ENCODE assay signal across 8 cellular contexts in the genomic region with DNA sequence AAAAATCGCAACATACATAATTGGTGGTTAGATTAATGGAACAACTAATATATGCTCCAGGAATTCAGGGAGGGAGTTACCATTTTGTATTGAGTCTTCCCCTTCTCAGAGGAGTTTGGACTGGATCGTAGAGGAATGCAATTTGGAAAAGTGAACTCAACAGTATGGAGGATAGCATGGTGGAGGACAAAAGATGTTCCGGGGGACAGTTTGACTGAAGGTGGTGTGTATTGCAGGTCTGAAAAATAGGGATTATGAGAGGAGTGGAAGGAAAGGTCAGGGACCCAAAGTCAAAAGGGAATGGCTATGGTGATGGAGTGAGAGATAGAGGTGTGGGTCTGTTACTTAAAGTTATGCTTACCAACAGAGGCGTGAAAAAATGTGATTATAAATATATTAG. TPM values are rescaled to one million over a fixed set of nuclear protein-coding genes. Genes with fewer than 3 reads are reported as not detected.
A peak's percentile ranks its signal among the peaks of the same experiment; 100 is the strongest.
DNase-seq lines count a peak whose midpoint lies in the region; ATAC-seq and TF ChIP-seq lines count a peak whose summit lies in the region.

No MANE protein-coding gene starts in this region.

- BruUV-seq in IMR-90 (replicated peaks; lab: Mats Ljungman, UMichigan) = no TSS peak

- H3K27me3 ChIP-seq in IMR-90 (ENCODE audit: control insufficient read depth, insufficient read depth, low read length) = no peaks in the 10 kb centered on the region
- H3K27me3 ChIP-seq in body of pancreas = no peaks in the 10 kb centered on the region

- dilution Hi-C loops in IMR-90 (cut with HindIII; ENCODE audit: low sequenced_read_pairs, unreplicated experiment) = no loop called here

- H2BK120ac ChIP-seq in IMR-90 (ENCODE audit: low read depth, low read length) = peak overlapping the region; percentile 9; the same call in 1 of the 2 replicates

- peak overlapping the region; percentile 86 for H2BK5ac ChIP-seq in IMR-90 (ENCODE audit: low read depth, low read length, poor library complexity, severe bottlenecking)

- peak overlapping the region; percentile 36 for H3K18ac ChIP-seq in IMR-90 (ENCODE audit: low read depth, low read length)

- peak overlapping the region in 1 of 2 experiments; percentile 17; a peak in 1 of 4 replicates for H4K8ac ChIP-seq in IMR-90 (ENCODE audit: low read depth in 2 of 2, low read length in 2 of 2)

- H3K23ac ChIP-seq in IMR-90 (ENCODE audit: low read depth, low read length) = peak overlapping the region; percentile 46; the same call in 1 of the 2 replicates

- no peak overlapping the region for H2AFZ ChIP-seq in IMR-90 (replicated peaks; ENCODE audit: low read length, poor library complexity)

- POLR2A ChIA-PET in AG04449 (lab: Yijun Ruan, JAX) = interaction anchor here (1.1 kb wide), 1 partner anchor 15 kb away, joined by 3 read pairs; the partner anchor contains the start of genes BRIX1 and RAD1
- POLR2A ChIA-PET in IMR-90 (lab: Charles Lee; ENCODE audit: unreplicated experiment) = no interaction called here

- peak overlapping the region; percentile 96 for H3K27ac Mint-ChIP-seq in central memory CD8-positive, alpha-beta T cell (ENCODE audit: low read depth)

- no peaks in the 10 kb centered on the region for H3K9me3 ChIP-seq in IMR-90 (ENCODE audit: control insufficient read depth, insufficient read depth, low read length)
- no peaks in the 10 kb centered on the region for H3K9me3 ChIP-seq in body of pancreas

- H3K79me1 ChIP-seq in IMR-90 (ENCODE audit: low read depth in 1 of 2, low read length in 2 of 2) = peaks cover 10 to 45% of the 10 kb centered on the region in 2 experiments

- H3K4me1 Mint-ChIP-seq in central memory CD8-positive, alpha-beta T cell = peaks cover 33% of the 10 kb centered on the region

- H4K20me1 ChIP-seq in IMR-90 (ENCODE audit: insufficient read depth, low read length) = peaks cover 15% of the 10 kb centered on the region

- ATAC-seq in IMR-90 (ENCODE audit: low read depth) (no peak), omental fat pad (ENCODE audit: low FRiP score) (no peak), HG03378 (IDR thresholded peaks at IDR 0.05; ENCODE audit: unreplicated experiment) (no peak), body of pancreas (no peak)
- no peak for ATAC-seq in central memory CD8-positive, alpha-beta T cell (replicated peaks; ENCODE audit: extremely low read depth, poor library complexity, severe bottlenecking)

- H3K4me1 ChIP-seq in IMR-90 (ENCODE audit: control insufficient read depth, insufficient read depth, low read length) (peaks cover 5% of the 10 kb centered on the region; the same call in 1 of the 2 replicates), body of pancreas (peaks cover 23% of the 10 kb centered on the region)

- in situ Hi-C loops in IMR-90 (cut with MboI; ENCODE audit: low sequenced_read_pairs) = no loop called here

- H3K4me3 ChIP-seq in AG04449 (ENCODE audit: low read depth, low read length) (peak overlapping the region; percentile 91), IMR-90 (ENCODE audit: insufficient read depth, low read depth, low read length) (peak overlapping the region; percentile 98), body of pancreas (no peak overlapping the region)

- peaks cover 17% of the 10 kb centered on the region for H3K36me3 Mint-ChIP-seq in central memory CD8-positive, alpha-beta T cell (ENCODE audit: insufficient read depth)

- 90% methylated on average over 2 of the region's 4 CpGs; no CpG with 5 or more reads in 1 of the 2 experiments for WGBS in IMR-90 (ENCODE audit: extremely low coverage in 2 of 2, insufficient read length in 1 of 2), 2 experiments
- 55 to 57% methylated on average over 4 of the region's 4 CpGs for WGBS in body of pancreas, 2 donors

- no peak overlapping the region for H3K14ac ChIP-seq in IMR-90 (replicated peaks; ENCODE audit: low read depth, low read length)

- H2AK9ac ChIP-seq in IMR-90 (replicated peaks; ENCODE audit: low read depth, low read length, poor library complexity) = no peak overlapping the region

- no peak for TF ChIP-seq POLR2A in IMR-90 (IDR thresholded peaks at IDR 0.05; ENCODE audit: low read depth, low read length)
- no peak for TF ChIP-seq POLR2A in body of pancreas (IDR thresholded peaks at IDR 0.05)

- H3K4ac ChIP-seq in IMR-90 (ENCODE audit: low read depth, low read length) = peak overlapping the region; percentile 30; the same call in 1 of the 2 replicates

- H3K9ac ChIP-seq in IMR-90 (ENCODE audit: low read depth, low read length) = peak overlapping the region; percentile 71

- H3K36me3 ChIP-seq in IMR-90 (ENCODE audit: control insufficient read depth, insufficient read depth, low read length) (no peaks in the 10 kb centered on the region; the same call in none of the 2 replicates), body of pancreas (replicated peaks in 1 of 2; ENCODE audit: insufficient read depth in 1 of 2, low read depth in 2 of 2) (peaks cover 0 to 1% of the 10 kb centered on the region in 2 donors)

- peak overlapping the region; percentile 99 for H3K4me3 Mint-ChIP-seq in central memory CD8-positive, alpha-beta T cell

- no peaks in the 10 kb centered on the region for H3K27me3 Mint-ChIP-seq in central memory CD8-positive, alpha-beta T cell

- TF ChIP-seq CTCF in AG04449 (IDR thresholded peaks at IDR 0.05; ENCODE audit: insufficient read depth, low read length, missing control alignments) (no peak), IMR-90 (conservative IDR thresholded peaks at IDR 0.05; ENCODE audit: low read depth, low read length) (no peak), omental fat pad (IDR thresholded peaks at IDR 0.05) (no peak), body of pancreas (IDR thresholded peaks at IDR 0.05) (no peak)

- no peak overlapping the region for H2BK15ac ChIP-seq in IMR-90 (ENCODE audit: low read depth, low read length)

- no peak for DNase-seq in AG04449 (ENCODE audit: low read depth, low spot score)
- no peak for DNase-seq in IMR-90
- no peak for DNase-seq in central memory CD8-positive, alpha-beta T cell (ENCODE audit: low spot score in 2 of 2)
- peak; percentile 2 for DNase-seq in myocyte (ENCODE audit: low read depth)
- DNase-seq in omental fat pad (ENCODE audit: low spot score) = no peak
- no peak for DNase-seq in body of pancreas
- DNase-seq in ureter (ENCODE audit: low spot score) = no peak

- no peaks in the 10 kb centered on the region for H3K9me3 Mint-ChIP-seq in central memory CD8-positive, alpha-beta T cell

- no peak overlapping the region for H4K91ac ChIP-seq in IMR-90 (ENCODE audit: insufficient read depth, low read depth, low read length)

- TF ChIP-seq RAD21 in IMR-90 (IDR thresholded peaks at IDR 0.05; ENCODE audit: low read length) = no peak

- peaks cover 8% of the 10 kb centered on the region for H3K9me1 ChIP-seq in IMR-90 (ENCODE audit: insufficient read depth, low read length)

- H3K27ac ChIP-seq in IMR-90 (ENCODE audit: insufficient read depth, low read length) (peak overlapping the region; percentile 44; the same call in 1 of the 2 replicates), body of pancreas (peak overlapping the region in 2 of 4 donors; percentile 96)

- peak overlapping the region; percentile 87 for H3K4me2 ChIP-seq in IMR-90 (ENCODE audit: low read depth, low read length)

- no peak overlapping the region for H2AK5ac ChIP-seq in IMR-90 (ENCODE audit: low read depth, low read length)

- 0 out of 2 replicates have a peak overlapping the region, but pooled peaks have one; percentile 2 for H3K56ac ChIP-seq in IMR-90 (ENCODE audit: extremely low read depth, insufficient read depth, low read length)

- no peak overlapping the region for H2BK20ac ChIP-seq in IMR-90 (ENCODE audit: low read depth, low read length)

- intact Hi-C loops in IMR-90 (cut with micrococcal nuclease) (no loop called here), body of pancreas (cut with DNase I) (no loop called here)

- CTCF ChIA-PET in AG04449 (lab: Yijun Ruan, JAX) = interaction anchor here (1.0 to 2.5 kb wide), 3 partner anchors 14 to 445 kb away, joined by 3 to 15 read pairs (median 9); partner anchors contain the start of genes BRIX1 and RAD1
- CTCF ChIA-PET in IMR-90 (lab: Yijun Ruan, JAX) = no interaction called here

- no peak overlapping the region for H4K5ac ChIP-seq in IMR-90 (ENCODE audit: low read depth, low read length)

TF ChIP-seq in IMR-90, 13 proteins besides CTCF, POLR2A, EP300 and RAD21 (continues in another document):
- no peak for TF ChIP-seq SMC3 (IDR thresholded peaks at IDR 0.05; ENCODE audit: low read depth, low read length)
- TF ChIP-seq CEBPB (IDR thresholded peaks at IDR 0.05; ENCODE audit: low read depth, low read length) = no peak
- TF ChIP-seq, protein P1, sequence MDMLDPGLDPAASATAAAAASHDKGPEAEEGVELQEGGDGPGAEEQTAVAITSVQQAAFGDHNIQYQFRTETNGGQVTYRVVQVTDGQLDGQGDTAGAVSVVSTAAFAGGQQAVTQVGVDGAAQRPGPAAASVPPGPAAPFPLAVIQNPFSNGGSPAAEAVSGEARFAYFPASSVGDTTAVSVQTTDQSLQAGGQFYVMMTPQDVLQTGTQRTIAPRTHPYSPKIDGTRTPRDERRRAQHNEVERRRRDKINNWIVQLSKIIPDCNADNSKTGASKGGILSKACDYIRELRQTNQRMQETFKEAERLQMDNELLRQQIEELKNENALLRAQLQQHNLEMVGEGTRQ (IDR thresholded peaks at IDR 0.05; ENCODE audit: low read depth, low read length) = no peak
- no peak for TF ChIP-seq BHLHE40 (IDR thresholded peaks at IDR 0.05; ENCODE audit: low read depth, low read length)
- no peak for TF ChIP-seq RCOR1 (IDR thresholded peaks at IDR 0.05; ENCODE audit: insufficient replicate concordance, low read length)

RNA-seq across cellular contexts. Expression of gene DNAJC21, which starts 1.5 kb away (rescaled TPM):
- 8.8 and 27.2 TPM in 2 replicates for total RNA-seq in IMR-90 (2012; rRNA removed)
- polyA plus RNA-seq in IMR-90 (2012; rRNA removed) = 10.2 and 12.7 TPM in 2 replicates
- polyA plus RNA-seq in IMR-90 (2012; cell fraction: cytosol; rRNA removed) = 1.1 and 1.8 TPM in 2 replicates
- polyA plus RNA-seq in IMR-90 (2012; cell fraction: nucleus; rRNA removed; ENCODE audit: low replicate concordance) = 1.2 and 7.2 TPM in 2 replicates
- 31.9 and 37.8 TPM in 2 replicates for total RNA-seq in myocyte
- polyA plus RNA-seq in myocyte (2012) = 20.7 TPM
- 10 to 100 TPM; 26.2 to 38.9 (median 30.1) TPM for total RNA-seq in omental fat pad
- 10 to 100 TPM; 26.7 to 29.6 TPM for total RNA-seq in body of pancreas
- total RNA-seq in ureter = 45.3 TPM

RNA-seq across cellular contexts. Expression of gene BRIX1, which starts 15.4 kb away (rescaled TPM):
- 15.1 and 53.0 TPM in 2 replicates for total RNA-seq in IMR-90 (2012; rRNA removed)
- 21.9 and 26.1 TPM in 2 replicates for polyA plus RNA-seq in IMR-90 (2012; rRNA removed)
- polyA plus RNA-seq in IMR-90 (2012; cell fraction: cytosol; rRNA removed) = 2.2 and 3.4 TPM in 2 replicates
- 1.3 and 7.7 TPM in 2 replicates for polyA plus RNA-seq in IMR-90 (2012; cell fraction: nucleus; rRNA removed; ENCODE audit: low replicate concordance)
- total RNA-seq in myocyte = 21.3 and 22.6 TPM in 2 replicates
- 9.6 TPM for polyA plus RNA-seq in myocyte (2012)
- 10 to 100 TPM; 14.6 to 57.8 (median 23.8) TPM for total RNA-seq in omental fat pad
- total RNA-seq in body of pancreas = 1 to 10 TPM; 5.6 to 9.3 TPM
- 42.1 TPM for total RNA-seq in ureter

RNA-seq across cellular contexts. Expression of gene RAD1, which starts 15.6 kb away (rescaled TPM):
- total RNA-seq in IMR-90 (2012; rRNA removed) = 20.8 and 21.5 TPM in 2 replicates
- polyA plus RNA-seq in IMR-90 (2012; rRNA removed) = 18.4 and 18.5 TPM in 2 replicates
- 4.2 and 8.4 TPM in 2 replicates for polyA plus RNA-seq in IMR-90 (2012; cell fraction: cytosol; rRNA removed)
- polyA plus RNA-seq in IMR-90 (2012; cell fraction: nucleus; rRNA removed; ENCODE audit: low replicate concordance) = 12.1 and 21.3 TPM in 2 replicates
- 19.2 and 21.4 TPM in 2 replicates for total RNA-seq in myocyte
- 19.8 TPM for polyA plus RNA-seq in myocyte (2012)
- total RNA-seq in omental fat pad = 10 to 100 TPM; 12.3 to 22.9 (median 16.0) TPM
- total RNA-seq in body of pancreas = 1 to 10 TPM; 4.0 to 8.6 TPM
- total RNA-seq in ureter = 25.1 TPM

Comparison
In these comparisons a context has a peak if more than half of its experiments do, and no peak if none do; other contexts are left out.
1. H3K4me3 ChIP-seq: peak in AG04449 (single experiment) and IMR-90 (single experiment); none in body of pancreas (0 of 2).